1 cellular context compared by ENCODE assay signal in genomic region chr16:70478169-70478568, GRCh38.
TF ChIP-seq lines count a peak whose summit lies in the region.

No MANE protein-coding gene starts in this region.

TF ChIP-seq in HepG2, 621 proteins besides CTCF, POLR2A, EP300 and RAD21:
- TF ChIP-seq, protein P1, sequence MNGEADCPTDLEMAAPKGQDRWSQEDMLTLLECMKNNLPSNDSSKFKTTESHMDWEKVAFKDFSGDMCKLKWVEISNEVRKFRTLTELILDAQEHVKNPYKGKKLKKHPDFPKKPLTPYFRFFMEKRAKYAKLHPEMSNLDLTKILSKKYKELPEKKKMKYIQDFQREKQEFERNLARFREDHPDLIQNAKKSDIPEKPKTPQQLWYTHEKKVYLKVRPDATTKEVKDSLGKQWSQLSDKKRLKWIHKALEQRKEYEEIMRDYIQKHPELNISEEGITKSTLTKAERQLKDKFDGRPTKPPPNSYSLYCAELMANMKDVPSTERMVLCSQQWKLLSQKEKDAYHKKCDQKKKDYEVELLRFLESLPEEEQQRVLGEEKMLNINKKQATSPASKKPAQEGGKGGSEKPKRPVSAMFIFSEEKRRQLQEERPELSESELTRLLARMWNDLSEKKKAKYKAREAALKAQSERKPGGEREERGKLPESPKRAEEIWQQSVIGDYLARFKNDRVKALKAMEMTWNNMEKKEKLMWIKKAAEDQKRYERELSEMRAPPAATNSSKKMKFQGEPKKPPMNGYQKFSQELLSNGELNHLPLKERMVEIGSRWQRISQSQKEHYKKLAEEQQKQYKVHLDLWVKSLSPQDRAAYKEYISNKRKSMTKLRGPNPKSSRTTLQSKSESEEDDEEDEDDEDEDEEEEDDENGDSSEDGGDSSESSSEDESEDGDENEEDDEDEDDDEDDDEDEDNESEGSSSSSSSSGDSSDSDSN (CRISPR knock-in tag; IDR thresholded peaks at IDR 0.05): no peak
- TF ChIP-seq, protein P2, sequence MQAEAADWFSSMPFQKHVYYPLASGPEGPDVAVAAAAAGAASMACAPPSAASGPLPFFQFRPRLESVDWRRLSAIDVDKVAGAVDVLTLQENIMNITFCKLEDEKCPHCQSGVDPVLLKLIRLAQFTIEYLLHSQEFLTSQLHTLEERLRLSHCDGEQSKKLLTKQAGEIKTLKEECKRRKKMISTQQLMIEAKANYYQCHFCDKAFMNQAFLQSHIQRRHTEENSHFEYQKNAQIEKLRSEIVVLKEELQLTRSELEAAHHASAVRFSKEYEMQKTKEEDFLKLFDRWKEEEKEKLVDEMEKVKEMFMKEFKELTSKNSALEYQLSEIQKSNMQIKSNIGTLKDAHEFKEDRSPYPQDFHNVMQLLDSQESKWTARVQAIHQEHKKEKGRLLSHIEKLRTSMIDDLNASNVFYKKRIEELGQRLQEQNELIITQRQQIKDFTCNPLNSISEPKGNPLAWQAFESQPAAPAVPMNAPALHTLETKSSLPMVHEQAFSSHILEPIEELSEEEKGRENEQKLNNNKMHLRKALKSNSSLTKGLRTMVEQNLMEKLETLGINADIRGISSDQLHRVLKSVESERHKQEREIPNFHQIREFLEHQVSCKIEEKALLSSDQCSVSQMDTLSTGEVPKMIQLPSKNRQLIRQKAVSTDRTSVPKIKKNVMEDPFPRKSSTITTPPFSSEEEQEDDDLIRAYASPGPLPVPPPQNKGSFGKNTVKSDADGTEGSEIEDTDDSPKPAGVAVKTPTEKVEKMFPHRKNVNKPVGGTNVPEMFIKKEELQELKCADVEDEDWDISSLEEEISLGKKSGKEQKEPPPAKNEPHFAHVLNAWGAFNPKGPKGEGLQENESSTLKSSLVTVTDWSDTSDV (CRISPR knock-in tag; IDR thresholded peaks at IDR 0.05): 0 out of 2 replicates have a peak, but pooled peaks have one; percentile 29
- TF ChIP-seq ETV5 (CRISPR knock-in tag; IDR thresholded peaks at IDR 0.05; ENCODE audit: borderline replicate concordance) (no peak), SMARCC2 (IDR thresholded peaks at IDR 0.05) (no peak), CHD2 (IDR thresholded peaks at IDR 0.05; ENCODE audit: low read depth, low read length) (no peak), POLR2AphosphoS5 (IDR thresholded peaks at IDR 0.05; ENCODE audit: low read depth, low read length) (peak; percentile 23; the same call in 1 of the 2 replicates), IKZF4 (CRISPR knock-in tag; IDR thresholded peaks at IDR 0.05; ENCODE audit: borderline replicate concordance, low read depth, not compliant biosample characterization) (no peak), ZBTB33 (CRISPR knock-in tag; IDR thresholded peaks at IDR 0.05) (no peak), ZNF451 (CRISPR knock-in tag; IDR thresholded peaks at IDR 0.05) (no peak), TRIM24 (CRISPR knock-in tag; IDR thresholded peaks at IDR 0.05) (no peak), SPEN (CRISPR knock-in tag; IDR thresholded peaks at IDR 0.05; ENCODE audit: low read depth) (no peak), SAP130 (CRISPR knock-in tag; IDR thresholded peaks at IDR 0.05; ENCODE audit: low read depth) (no peak), ZC3H13 (CRISPR knock-in tag; IDR thresholded peaks at IDR 0.05) (peak; percentile 59; the same call in 1 of the 2 replicates), ZNF891 (CRISPR knock-in tag; IDR thresholded peaks at IDR 0.05) (0 out of 2 replicates have a peak, but pooled peaks have one; percentile 53), FOSL1 (CRISPR knock-in tag; IDR thresholded peaks at IDR 0.05; ENCODE audit: borderline replicate concordance) (no peak), ZNF629 (CRISPR knock-in tag; conservative IDR thresholded peaks at IDR 0.05) (no peak), ZFP36L2 (CRISPR knock-in tag; IDR thresholded peaks at IDR 0.05) (no peak), AGO2 (optimal IDR thresholded peaks at IDR 0.05; ENCODE audit: low read depth, low read length) (peak; percentile 59)
